In genomic region chr2:11528228-11528627, GRCh38 we compare ENCODE assay signal across 29 cellular contexts.
"Had no signal": no experiment of that assay in that cellular context is flagged by ENCODE, and none has a peak within 500 bp of the region (broad histone marks: within the 10 kb centered on the region; RNA-seq: fewer than 3 reads in every experiment).

No MANE protein-coding gene starts in this region.

- H3K4me2 ChIP-seq: neural progenitor cell had no signal

- H3K27ac ChIP-seq: neural progenitor cell, parathyroid adenoma, psoas muscle, right lobe of liver, sigmoid colon, suprapubic skin, testis, tibial artery, transverse colon, upper lobe of right lung, vagina had no signal

- H3K79me2 ChIP-seq: parathyroid adenoma had no signal

- H3K4me1 ChIP-seq: neural progenitor cell, parathyroid adenoma, sigmoid colon, tibial artery, upper lobe of right lung had no signal

- H3K4me1 Mint-ChIP-seq: naive thymus-derived CD8-positive, alpha-beta T cell; stimulated activated effector memory CD8-positive, alpha-beta T cell treated with anti-CD3 and anti-CD28 coated beads, Interleukin-12 subunit alpha, Interleukin-12 subunit beta, amount 100 ng/mL, for 72 hours; stimulated activated naive CD8-positive, alpha-beta T cell treated with anti-CD3 and anti-CD28 coated beads, Interleukin-15, amount 100 ng/mL, for 72 hours had no signal

- H3K36me3 Mint-ChIP-seq: natural killer cell treated with Interleukin-12 subunit alpha and Interleukin-12 subunit beta and Interleukin-15 and Interleukin-18, amount 100 ng/mL, for 72 hours; stimulated activated effector memory CD8-positive, alpha-beta T cell treated with anti-CD3 and anti-CD28 coated beads, Interleukin-12 subunit alpha, Interleukin-12 subunit beta, amount 100 ng/mL, for 72 hours had no signal

- H3K9me3 Mint-ChIP-seq: natural killer cell treated with Interleukin-12 subunit alpha and Interleukin-12 subunit beta and Interleukin-15 and Interleukin-18, amount 100 ng/mL, for 72 hours; stimulated activated naive CD8-positive, alpha-beta T cell treated with anti-CD3 and anti-CD28 coated beads, Interleukin-15, amount 100 ng/mL, for 72 hours had no signal

- H3K4me3 Mint-ChIP-seq: naive thymus-derived CD8-positive, alpha-beta T cell; natural killer cell treated with Interleukin-12 subunit alpha and Interleukin-12 subunit beta and Interleukin-15 and Interleukin-18, amount 100 ng/mL, for 72 hours; neural progenitor cell; stimulated activated effector memory CD8-positive, alpha-beta T cell treated with anti-CD3 and anti-CD28 coated beads, Interleukin-12 subunit alpha, Interleukin-12 subunit beta, amount 100 ng/mL, for 72 hours; stimulated activated naive B cell treated with anti-CD40 and anti-IgM and Interleukin-4, amounts not matched to agents 10 μg/mL and 1 μg/mL and 100 μg/mL, for 72 hours; stimulated activated naive CD8-positive, alpha-beta T cell treated with anti-CD3 and anti-CD28 coated beads, Interleukin-15, amount 100 ng/mL, for 72 hours; type B pancreatic cell had no signal

- ATAC-seq: naive thymus-derived CD8-positive, alpha-beta T cell; natural killer cell treated with Interleukin-12 subunit alpha and Interleukin-12 subunit beta and Interleukin-15 and Interleukin-18, amount 100 ng/mL, for 72 hours; psoas muscle; right cardiac atrium; right lobe of liver; stimulated activated effector memory CD8-positive, alpha-beta T cell treated with anti-CD3 and anti-CD28 coated beads, Interleukin-12 subunit alpha, Interleukin-12 subunit beta, amount 100 ng/mL, for 72 hours; stimulated activated naive B cell treated with anti-CD40 and anti-IgM and Interleukin-4, amounts not matched to agents 10 μg/mL and 1 μg/mL and 100 μg/mL, for 72 hours; stimulated activated naive CD8-positive, alpha-beta T cell treated with anti-CD3 and anti-CD28 coated beads, Interleukin-15, amount 100 ng/mL, for 72 hours; stimulated activated naive CD8-positive, alpha-beta T cell treated with anti-CD3 and anti-CD28 coated beads, Interleukin-15, Interleukin-2, amounts not matched to agents 100 U/mL and 50 U/mL, for 24 hours; upper lobe of right lung had no signal

- H3K36me3 ChIP-seq: neural progenitor cell, ovary, right lobe of liver, sigmoid colon, suprapubic skin, tibial artery, transverse colon, upper lobe of right lung, vagina had no signal

- H3K9ac ChIP-seq: neural progenitor cell, parathyroid adenoma had no signal

- H3K4me3 ChIP-seq: neural progenitor cell, ovary, psoas muscle, right lobe of liver, sigmoid colon, suprapubic skin, testis, tibial artery, transverse colon, upper lobe of right lung, vagina had no signal

- H2AFZ ChIP-seq: neural progenitor cell, parathyroid adenoma had no signal

- FAIRE-seq: small intestine had no signal

- H3K27me3 Mint-ChIP-seq: progenitor cell of endocrine pancreas, type B pancreatic cell had no signal

- DNase-seq: naive thymus-derived CD8-positive, alpha-beta T cell; occipital lobe; ovary; posterior cingulate gyrus; psoas muscle; right cardiac atrium; right lobe of liver; sigmoid colon; small intestine; stimulated activated CD4-positive, alpha-beta T cell treated with anti-CD3 and anti-CD28 coated beads, Interleukin-15, amount 100 ng/mL, for 24 hours; stimulated activated CD4-positive, alpha-beta T cell treated with anti-CD3 and anti-CD28 coated beads, Interleukin-2, amount 100 ng/mL, for 24 hours; stimulated activated CD4-positive, alpha-beta T cell treated with anti-CD3 and anti-CD28 coated beads, Interleukin-2, amount 100 ng/mL, for 48 hours; stimulated activated CD4-positive, alpha-beta T cell treated with anti-CD3 and anti-CD28 coated beads, Interleukin-4, amount 100 ng/mL, for 24 hours; stimulated activated naive B cell treated with anti-CD40 and anti-IgM and Interleukin-4, amounts not matched to agents 10 μg/mL and 1 μg/mL and 100 μg/mL, for 72 hours; stimulated activated naive CD8-positive, alpha-beta T cell treated with anti-CD3 and anti-CD28 coated beads, Interleukin-15, amount 100 ng/mL, for 72 hours; stimulated activated naive CD8-positive, alpha-beta T cell treated with anti-CD3 and anti-CD28 coated beads, Interleukin-15, Interleukin-2, amounts not matched to agents 100 U/mL and 50 U/mL, for 24 hours; substantia nigra; testis; tibial artery; transverse colon; upper lobe of right lung had no signal

- H3K9me3 ChIP-seq: ovary, psoas muscle, right lobe of liver, sigmoid colon, suprapubic skin, testis, tibial artery, transverse colon, upper lobe of right lung, vagina had no signal

- H3K27ac Mint-ChIP-seq: naive thymus-derived CD8-positive, alpha-beta T cell; natural killer cell treated with Interleukin-12 subunit alpha and Interleukin-12 subunit beta and Interleukin-15 and Interleukin-18, amount 100 ng/mL, for 72 hours; neural progenitor cell; progenitor cell of endocrine pancreas; stimulated activated effector memory CD8-positive, alpha-beta T cell treated with anti-CD3 and anti-CD28 coated beads, Interleukin-12 subunit alpha, Interleukin-12 subunit beta, amount 100 ng/mL, for 72 hours; stimulated activated naive B cell treated with anti-CD40 and anti-IgM and Interleukin-4, amounts not matched to agents 10 μg/mL and 1 μg/mL and 100 μg/mL, for 72 hours; stimulated activated naive CD8-positive, alpha-beta T cell treated with anti-CD3 and anti-CD28 coated beads, Interleukin-15, amount 100 ng/mL, for 72 hours; type B pancreatic cell had no signal

- H3K27me3 ChIP-seq: neural progenitor cell, ovary, right lobe of liver, suprapubic skin, testis, vagina had no signal
